14 cellular contexts compared by ENCODE assay signal in genomic region chr17:41307647-41308046, GRCh38. TPM values are rescaled to one million over a fixed set of nuclear protein-coding genes. Genes with fewer than 3 reads are reported as not detected.
DNase-seq lines count a peak whose midpoint lies in the region; ATAC-seq, FAIRE-seq and TF ChIP-seq lines count a peak whose summit lies in the region.
"Had no signal": no experiment of that assay in that cellular context is flagged by ENCODE, and none has a peak within 500 bp of the region (broad histone marks: within the 10 kb centered on the region; RNA-seq: fewer than 3 reads in every experiment).

No MANE protein-coding gene starts in this region.

- H3K79me2 ChIP-seq in K562 (ENCODE audit: control insufficient read depth, insufficient read depth, low read length): no peaks in the 10 kb centered on the region
- H3K79me2 ChIP-seq: hepatocyte had no signal

- peaks cover 51 to 73% (median 57%) of the 10 kb centered on the region in 3 donors for H3K4me1 Mint-ChIP-seq in naive B cell

- H3K9me3 ChIP-seq in BLaER1 treated with 17β-estradiol and CSF1 and Interleukin-3, amounts not matched to agents 10 nM and 100 nM (replicated peaks in 1 of 11): 0 out of 22 replicates have a peak, but pooled peaks cover 0 to 8% (median 0%) of the 10 kb centered on the region in 11 experiments
- H3K9me3 ChIP-seq in K562 (replicated peaks; ENCODE audit: control insufficient read depth, insufficient read depth, low read depth, low read length): no peaks in the 10 kb centered on the region
- H3K9me3 ChIP-seq: SJSA1, uterus had no signal

- TF ChIP-seq CTCF in K562 (IDR thresholded peaks at IDR 0.05 in 2 of 3, conservative IDR thresholded peaks at IDR 0.05 in 1 of 3; ENCODE audit: insufficient read depth in 2 of 3, low read depth in 1 of 3, low read length in 3 of 3): no peak
- TF ChIP-seq CTCF in GM10266 (IDR thresholded peaks at IDR 0.05; ENCODE audit: control insufficient read depth, insufficient read depth, low read depth, missing control alignments): no peak
- no peak for TF ChIP-seq CTCF in GM13977 (IDR thresholded peaks at IDR 0.05; ENCODE audit: extremely low read depth, insufficient read depth, missing control alignments)

- in situ Hi-C loops in K562 (cut with MboI) (no loop called here), GM13977 (cut with MboI; ENCODE audit: low pct_unique_long_range_greater_than_20kb, low sequenced_read_pairs, unreplicated experiment) (no loop called here)

- no peak for TF ChIP-seq RAD21 in K562 (CRISPR knock-in tag; conservative IDR thresholded peaks at IDR 0.05 in 1 of 2, IDR thresholded peaks at IDR 0.05 in 1 of 2)

- TF ChIP-seq POLR2A in H54 (IDR thresholded peaks at IDR 0.05; ENCODE audit: low read depth, low read length) (peak; percentile 55), K562 (conservative IDR thresholded peaks at IDR 0.05) (no peak)

- peak overlapping the region; percentile 76 to 95 (median 88) for H3K4me2 ChIP-seq in BLaER1 treated with 17β-estradiol and CSF1 and Interleukin-3, amounts not matched to agents 10 nM and 100 nM
- no peak overlapping the region for H3K4me2 ChIP-seq in K562 (ENCODE audit: insufficient read depth, low read length)
- H3K4me2 ChIP-seq: hepatocyte had no signal

- H3K27ac ChIP-seq in BLaER1 treated with 17β-estradiol and CSF1 and Interleukin-3, amounts not matched to agents 10 nM and 100 nM: peak overlapping the region in 9 of 11 experiments; percentile 72 to 90 (median 81); a peak in 16 of 22 replicates
- no peak overlapping the region for H3K27ac ChIP-seq in K562 (ENCODE audit: extremely low read depth, low read depth, low read length)
- H3K27ac ChIP-seq: coronary artery, hepatocyte, SJSA1, uterus had no signal

- no peak for TF ChIP-seq EP300 in K562 (IDR thresholded peaks at IDR 0.05; ENCODE audit: low read length)

- peak overlapping the region in 7 of 8 donors; percentile 55 to 88 (median 80) for H3K4me3 Mint-ChIP-seq in naive B cell

- H3K9me3 Mint-ChIP-seq in naive B cell: peaks cover 0 to 2% (median 0%) of the 10 kb centered on the region in 7 donors

- peak overlapping the region in 1 of 10 experiments; percentile 46; a peak in 2 of 20 replicates for H3K4me3 ChIP-seq in BLaER1 treated with 17β-estradiol and CSF1 and Interleukin-3, amounts not matched to agents 10 nM and 100 nM
- no peak overlapping the region for H3K4me3 ChIP-seq in K562
- H3K4me3 ChIP-seq: coronary artery, hepatocyte, SJSA1, uterus had no signal

- BruUV-seq in K562 (replicated peaks; lab: Mats Ljungman, UMichigan): no TSS peak

- peak overlapping the region; percentile 93 to 100 (median 98) for H3K27ac Mint-ChIP-seq in naive B cell

- peaks cover 31 to 44% (median 36%) of the 10 kb centered on the region in 10 experiments for H3K4me1 ChIP-seq in BLaER1 treated with 17β-estradiol and CSF1 and Interleukin-3, amounts not matched to agents 10 nM and 100 nM
- H3K4me1 ChIP-seq in K562 (replicated peaks in 1 of 2; ENCODE audit: control insufficient read depth in 2 of 2, insufficient read depth in 2 of 2, low read length in 2 of 2): no peaks in the 10 kb centered on the region; a peak in 1 of 5 replicates
- H3K4me1 ChIP-seq: uterus had no signal

- H3K36me3 ChIP-seq in BLaER1 treated with 17β-estradiol and CSF1 and Interleukin-3, amounts not matched to agents 10 nM and 100 nM: no peaks in the 10 kb centered on the region
- H3K36me3 ChIP-seq in K562 (ENCODE audit: control insufficient read depth, insufficient read depth, low read length): no peaks in the 10 kb centered on the region
- H3K36me3 ChIP-seq: SJSA1, uterus had no signal

- H3K9ac ChIP-seq in BLaER1 treated with 17β-estradiol and CSF1 and Interleukin-3, amounts not matched to agents 10 nM and 100 nM: peak overlapping the region in 4 of 11 experiments; percentile 70 to 78 (median 72); a peak in 3 of 22 replicates
- H3K9ac ChIP-seq in K562 (ENCODE audit: insufficient read depth in 1 of 2, low read depth in 2 of 2, low read length in 2 of 2): no peak overlapping the region

- DNase-seq in H54 (ENCODE audit: insufficient read length, low spot score) (peak; percentile 32), K562 (ENCODE audit: extremely low read depth in 1 of 4, low spot score in 3 of 4) (no peak), naive B cell (no peak), H4 (ENCODE audit: low spot score) (no peak), iPS-NIHi11 (ENCODE audit: low spot score) (no peak), GM10266 (ENCODE audit: extremely low spot score) (no peak), GM13977 (ENCODE audit: low spot score) (no peak)
- DNase-seq: GF-D8, uterus had no signal

- intact Hi-C loops in K562 (cut with micrococcal nuclease): no loop called here

- no peak overlapping the region for H2AFZ ChIP-seq in K562 (ENCODE audit: low read depth, low read length)
- H2AFZ ChIP-seq: hepatocyte had no signal

- no peaks in the 10 kb centered on the region for H3K27me3 ChIP-seq in BLaER1 treated with 17β-estradiol and CSF1 and Interleukin-3, amounts not matched to agents 10 nM and 100 nM
- peaks cover 3 to 25% of the 10 kb centered on the region in 2 experiments; a peak in 4 of 5 replicates for H3K27me3 ChIP-seq in K562 (ENCODE audit: control insufficient read depth in 2 of 2, insufficient read depth in 2 of 2, low read length in 2 of 2)
- H3K27me3 ChIP-seq: hepatocyte, SJSA1, uterus had no signal

- H3K36me3 Mint-ChIP-seq in naive B cell: no peaks in the 10 kb centered on the region

- CTCF ChIA-PET in K562 (lab: Yijun Ruan, JAX; ENCODE audit: low intra/inter-chr PET ratio): no interaction called here

- H3K9me1 ChIP-seq in K562 (ENCODE audit: control insufficient read depth, insufficient read depth, low read length): no peaks in the 10 kb centered on the region

- POLR2A ChIA-PET in K562 (lab: Yijun Ruan, JAX): interaction anchor here (1.2 kb wide), 1 partner anchor 22 kb away, joined by 4 read pairs; no protein-coding TSS in a partner anchor

- no peak for FAIRE-seq in H54 (lab: Jason Lieb, UNC)
- no peak for FAIRE-seq in K562 (lab: Jason Lieb, UNC)

- H4K20me1 ChIP-seq in BLaER1 treated with 17β-estradiol and CSF1 and Interleukin-3, amounts not matched to agents 10 nM and 100 nM: no peaks in the 10 kb centered on the region
- H4K20me1 ChIP-seq in K562 (replicated peaks; ENCODE audit: control insufficient read depth, insufficient read depth, low read length): no peaks in the 10 kb centered on the region

- H3K27me3 Mint-ChIP-seq in naive B cell: no peaks in the 10 kb centered on the region

- no peak for ATAC-seq in K562
- ATAC-seq in naive B cell (ENCODE audit: low read depth in 2 of 2): no peak

- 2% methylated on average over 9 of the region's 9 CpGs for WGBS in K562 (ENCODE audit: insufficient coverage, low coverage, missing lambda C conversion rate)

RNA-seq across cellular contexts. Expression of gene KRTAP16-1, which starts 1.5 kb away (rescaled TPM):
- total RNA-seq in K562 (2011; cell fraction: chromatin; rRNA removed; ENCODE audit: low replicate concordance): not detected in 2 replicates
- not detected in 2 replicates for total RNA-seq in K562 (2011; cell fraction: nucleolus; rRNA removed)
- total RNA-seq in K562 (2011; cell fraction: nucleoplasm; rRNA removed): not detected in 2 replicates
- total RNA-seq in K562 (2014; rRNA removed): not detected in 2 replicates
- total RNA-seq in K562 (2014; rRNA removed; fragmentation: Illumina TruSeq; extraction: Trizol): not detected in 2 replicates
- total RNA-seq in K562 (2015; rRNA removed; fragmentation: Illumina TruSeq; extraction: Trizol): not detected in 2 replicates
- not detected in 2 replicates for total RNA-seq in K562 (2021)
- not detected in 2 replicates for polyA plus RNA-seq in K562 (2011; rRNA removed)
- not detected in 2 replicates for polyA plus RNA-seq in K562 (2011; cell fraction: cytosol; rRNA removed)
- not detected in 2 replicates for polyA plus RNA-seq in K562 (2011; cell fraction: nucleus; rRNA removed)
- polyA plus RNA-seq in K562 (2012): not detected in 2 replicates
- not detected in 2 replicates for polyA plus RNA-seq in K562 (2014; fragmentation: Illumina TruSeq; extraction: Trizol)
- not detected for polyA plus RNA-seq in K562 (2014; fragmentation: Nextera tagmentation; extraction: Ambion mirVana)
- not detected in 2 replicates for polyA plus RNA-seq in K562 (2014; rRNA removed)
- polyA minus RNA-seq in K562 (2011; rRNA and poly(A)+ RNA removed): not detected in 2 replicates
- polyA minus RNA-seq in K562 (2011; cell fraction: cytosol; rRNA and poly(A)+ RNA removed): not detected in 2 replicates
- polyA minus RNA-seq in K562 (2011; cell fraction: nucleus; rRNA and poly(A)+ RNA removed): not detected in 2 replicates
- 1 to 10 TPM in 1 of 6 donors, under 1 TPM in 3, not detected in 2; 0.38 to 2.0 (median 0.55) TPM for polyA plus RNA-seq in naive B cell (ENCODE audit: low read depth in 6 of 6)
- not detected in 2 replicates for total RNA-seq in H4 (2014; rRNA removed; shearing (Covaris generic))
- total RNA-seq: hepatocyte, occipital lobe, SJSA1, uterus had no signal
- polyA plus RNA-seq: hepatocyte had no signal

RNA-seq across cellular contexts. Expression of gene KRTAP29-1, which starts 5.0 kb away (rescaled TPM):
- total RNA-seq in K562 (2011; cell fraction: chromatin; rRNA removed; ENCODE audit: low replicate concordance): not detected in 2 replicates
- total RNA-seq in K562 (2011; cell fraction: nucleolus; rRNA removed): not detected in 2 replicates
- not detected in 2 replicates for total RNA-seq in K562 (2011; cell fraction: nucleoplasm; rRNA removed)
- total RNA-seq in K562 (2014; rRNA removed) (not detected in 2 replicates), K562 (2014; rRNA removed; fragmentation: Illumina TruSeq; extraction: Trizol) (not detected in 2 replicates), K562 (2015; rRNA removed; fragmentation: Illumina TruSeq; extraction: Trizol) (not detected in 2 replicates), K562 (2021) (not detected in 2 replicates)
- polyA plus RNA-seq in K562 (2011; rRNA removed) (not detected in 2 replicates), K562 (2014; fragmentation: Illumina TruSeq; extraction: Trizol) (not detected in 2 replicates), K562 (2014; fragmentation: Nextera tagmentation; extraction: Ambion mirVana) (not detected), K562 (2014; rRNA removed) (not detected in 2 replicates), naive B cell (ENCODE audit: low read depth in 6 of 6) (not detected)
- not detected in 2 replicates for polyA plus RNA-seq in K562 (2011; cell fraction: cytosol; rRNA removed)
- not detected in 2 replicates for polyA plus RNA-seq in K562 (2011; cell fraction: nucleus; rRNA removed)
- not detected in 2 replicates for polyA plus RNA-seq in K562 (2012)
- not detected in 2 replicates for polyA minus RNA-seq in K562 (2011; rRNA and poly(A)+ RNA removed)
- not detected in 2 replicates for polyA minus RNA-seq in K562 (2011; cell fraction: cytosol; rRNA and poly(A)+ RNA removed)
- not detected in 2 replicates for polyA minus RNA-seq in K562 (2011; cell fraction: nucleus; rRNA and poly(A)+ RNA removed)
- not detected in 2 replicates for total RNA-seq in H4 (2014; rRNA removed; shearing (Covaris generic))
- total RNA-seq: hepatocyte, occipital lobe, SJSA1, uterus had no signal
- polyA plus RNA-seq: hepatocyte had no signal

RNA-seq across cellular contexts. Expression of gene KRTAP17-1, which starts 7.9 kb away (rescaled TPM):
- total RNA-seq in K562 (2011; cell fraction: chromatin; rRNA removed; ENCODE audit: low replicate concordance): not detected in 2 replicates
- total RNA-seq in K562 (2011; cell fraction: nucleolus; rRNA removed): not detected in 2 replicates
- total RNA-seq in K562 (2011; cell fraction: nucleoplasm; rRNA removed): not detected in 2 replicates
- total RNA-seq in K562 (2014; rRNA removed): not detected in 2 replicates
- not detected in 2 replicates for total RNA-seq in K562 (2014; rRNA removed; fragmentation: Illumina TruSeq; extraction: Trizol)
- not detected in 2 replicates for total RNA-seq in K562 (2015; rRNA removed; fragmentation: Illumina TruSeq; extraction: Trizol)
- not detected in 2 replicates for total RNA-seq in K562 (2021)
- polyA plus RNA-seq in K562 (2011; rRNA removed): not detected in 2 replicates
- not detected in 2 replicates for polyA plus RNA-seq in K562 (2011; cell fraction: cytosol; rRNA removed)
- not detected in 2 replicates for polyA plus RNA-seq in K562 (2011; cell fraction: nucleus; rRNA removed)
- polyA plus RNA-seq in K562 (2012): not detected in 2 replicates
- not detected in 2 replicates for polyA plus RNA-seq in K562 (2014; fragmentation: Illumina TruSeq; extraction: Trizol)
- polyA plus RNA-seq in K562 (2014; fragmentation: Nextera tagmentation; extraction: Ambion mirVana): not detected
- polyA plus RNA-seq in K562 (2014; rRNA removed): not detected in 2 replicates
- polyA minus RNA-seq in K562 (2011; rRNA and poly(A)+ RNA removed): not detected in 2 replicates
- polyA minus RNA-seq in K562 (2011; cell fraction: cytosol; rRNA and poly(A)+ RNA removed): not detected in 2 replicates
- polyA minus RNA-seq in K562 (2011; cell fraction: nucleus; rRNA and poly(A)+ RNA removed): not detected in 2 replicates
- polyA plus RNA-seq in naive B cell (ENCODE audit: low read depth in 6 of 6): not detected
- total RNA-seq in H4 (2014; rRNA removed; shearing (Covaris generic)): not detected in 2 replicates
- total RNA-seq: hepatocyte, occipital lobe, SJSA1, uterus had no signal

RNA-seq across cellular contexts. Expression of gene KRTAP9-7, which starts 32.1 kb away (rescaled TPM):
- not detected in 2 replicates for total RNA-seq in K562 (2011; cell fraction: chromatin; rRNA removed; ENCODE audit: low replicate concordance)
- not detected in 2 replicates for total RNA-seq in K562 (2011; cell fraction: nucleolus; rRNA removed)
- not detected in 2 replicates for total RNA-seq in K562 (2011; cell fraction: nucleoplasm; rRNA removed)
- total RNA-seq in K562 (2014; rRNA removed) (not detected in 2 replicates), K562 (2014; rRNA removed; fragmentation: Illumina TruSeq; extraction: Trizol) (not detected in 2 replicates), K562 (2015; rRNA removed; fragmentation: Illumina TruSeq; extraction: Trizol) (not detected in 2 replicates), K562 (2021) (not detected in 2 replicates)
- polyA plus RNA-seq in K562 (2011; rRNA removed) (not detected in 2 replicates), K562 (2014; fragmentation: Illumina TruSeq; extraction: Trizol) (not detected in 2 replicates), K562 (2014; fragmentation: Nextera tagmentation; extraction: Ambion mirVana) (not detected), K562 (2014; rRNA removed) (not detected in 2 replicates), naive B cell (ENCODE audit: low read depth in 6 of 6) (not detected)
- not detected in 2 replicates for polyA plus RNA-seq in K562 (2011; cell fraction: cytosol; rRNA removed)
- not detected in 2 replicates for polyA plus RNA-seq in K562 (2011; cell fraction: nucleus; rRNA removed)
- not detected in 2 replicates for polyA plus RNA-seq in K562 (2012)
- polyA minus RNA-seq in K562 (2011; rRNA and poly(A)+ RNA removed): not detected in 2 replicates
- polyA minus RNA-seq in K562 (2011; cell fraction: cytosol; rRNA and poly(A)+ RNA removed): not detected in 2 replicates
- polyA minus RNA-seq in K562 (2011; cell fraction: nucleus; rRNA and poly(A)+ RNA removed): not detected in 2 replicates
- total RNA-seq in H4 (2014; rRNA removed; shearing (Covaris generic)): not detected in 2 replicates
- total RNA-seq: hepatocyte, occipital lobe, SJSA1, uterus had no signal
- polyA plus RNA-seq: hepatocyte had no signal

RNA-seq across cellular contexts. Expression of gene KRTAP9-6, which starts 42.5 kb away (rescaled TPM):
- total RNA-seq in K562 (2011; cell fraction: chromatin; rRNA removed; ENCODE audit: low replicate concordance): not detected in 2 replicates
- not detected in 2 replicates for total RNA-seq in K562 (2011; cell fraction: nucleolus; rRNA removed)
- total RNA-seq in K562 (2011; cell fraction: nucleoplasm; rRNA removed): not detected in 2 replicates
- total RNA-seq in K562 (2014; rRNA removed) (not detected in 2 replicates), K562 (2014; rRNA removed; fragmentation: Illumina TruSeq; extraction: Trizol) (not detected in 2 replicates), K562 (2015; rRNA removed; fragmentation: Illumina TruSeq; extraction: Trizol) (not detected in 2 replicates), K562 (2021) (not detected in 2 replicates)
- polyA plus RNA-seq in K562 (2011; rRNA removed) (not detected in 2 replicates), K562 (2014; fragmentation: Illumina TruSeq; extraction: Trizol) (not detected in 2 replicates), K562 (2014; fragmentation: Nextera tagmentation; extraction: Ambion mirVana) (not detected), K562 (2014; rRNA removed) (not detected in 2 replicates), naive B cell (ENCODE audit: low read depth in 6 of 6) (not detected)
- polyA plus RNA-seq in K562 (2011; cell fraction: cytosol; rRNA removed): not detected in 2 replicates
- polyA plus RNA-seq in K562 (2011; cell fraction: nucleus; rRNA removed): not detected in 2 replicates
- polyA plus RNA-seq in K562 (2012): not detected in 2 replicates
- not detected in 2 replicates for polyA minus RNA-seq in K562 (2011; rRNA and poly(A)+ RNA removed)
- polyA minus RNA-seq in K562 (2011; cell fraction: cytosol; rRNA and poly(A)+ RNA removed): not detected in 2 replicates
- not detected in 2 replicates for polyA minus RNA-seq in K562 (2011; cell fraction: nucleus; rRNA and poly(A)+ RNA removed)
- total RNA-seq in H4 (2014; rRNA removed; shearing (Covaris generic)): not detected in 2 replicates
- total RNA-seq: hepatocyte, occipital lobe, SJSA1, uterus had no signal
- polyA plus RNA-seq: hepatocyte had no signal
